8 cellular contexts compared by ENCODE assay signal in the genomic region with DNA sequence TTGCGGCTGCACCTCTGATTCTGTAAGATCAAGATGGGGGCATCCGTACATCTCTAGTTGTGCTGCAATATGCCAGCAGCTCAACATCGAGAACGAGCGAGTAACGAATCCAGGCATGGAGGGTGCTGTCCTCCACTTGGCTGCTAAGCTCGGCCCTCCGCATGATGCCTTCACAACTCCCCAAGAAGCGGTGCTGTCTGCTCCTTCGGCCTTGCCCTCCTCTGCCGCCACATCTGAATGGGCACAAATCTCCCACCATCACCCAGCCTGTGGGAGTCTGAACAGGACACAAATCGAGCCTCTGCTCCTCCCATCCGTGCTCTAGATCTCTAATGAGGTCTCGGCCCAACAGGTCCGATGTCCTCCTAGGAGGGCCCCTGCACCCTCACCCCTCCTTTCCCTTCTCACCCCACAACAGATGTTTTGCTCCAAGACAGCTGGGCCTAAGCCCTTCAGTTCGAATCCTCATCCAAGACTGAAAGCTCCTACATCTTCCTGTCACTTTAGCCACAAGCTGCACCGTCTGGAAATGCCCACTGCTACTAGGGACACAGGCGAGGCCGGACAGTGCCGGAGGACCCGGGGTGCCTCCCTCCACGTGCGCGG.
DNase-seq lines count a peak whose midpoint lies in the region; ATAC-seq, FAIRE-seq and TF ChIP-seq lines count a peak whose summit lies in the region.

No MANE protein-coding gene starts in this region.

- in situ Hi-C loops in transverse colon (cut with MboI; ENCODE audit: low pct_ligation_motif_present in 1 of 4, low pct_unique_long_range_greater_than_20kb in 1 of 4, low sequenced_read_pairs in 3 of 4): no loop called here

- TF ChIP-seq CTCF in AG09309 (IDR thresholded peaks at IDR 0.05; ENCODE audit: control insufficient read depth, insufficient read depth, low read depth, low read length, missing control alignments) (no peak), astrocyte (IDR thresholded peaks at IDR 0.05; ENCODE audit: insufficient read depth, low read depth, low read length) (no peak), right lobe of liver (IDR thresholded peaks at IDR 0.05) (no peak), transverse colon (IDR thresholded peaks at IDR 0.05) (no peak), omental fat pad (IDR thresholded peaks at IDR 0.05) (no peak)

- H3K9ac ChIP-seq in astrocyte (ENCODE audit: low read length): peak overlapping the region; percentile 83

- peaks cover 4% of the 10 kb centered on the region for H3K4me1 Mint-ChIP-seq in astrocyte (ENCODE audit: low read depth, unreplicated experiment)

- no peak for TF ChIP-seq EP300 in transverse colon (IDR thresholded peaks at IDR 0.05; ENCODE audit: low read depth)

- no peaks in the 10 kb centered on the region for H3K9me3 ChIP-seq in astrocyte (ENCODE audit: insufficient read depth, low read depth, low read length)
- H3K9me3 ChIP-seq in right lobe of liver: no peaks in the 10 kb centered on the region
- H3K9me3 ChIP-seq in transverse colon: peaks cover 0 to 4% of the 10 kb centered on the region in 2 donors

- H3K36me3 ChIP-seq in astrocyte (ENCODE audit: insufficient read depth, low read length) (no peaks in the 10 kb centered on the region), right lobe of liver (no peaks in the 10 kb centered on the region), transverse colon (no peaks in the 10 kb centered on the region)

- peaks cover 7% of the 10 kb centered on the region for H3K27me3 Mint-ChIP-seq in astrocyte (ENCODE audit: low read depth, unreplicated experiment)

- H3K9me3 Mint-ChIP-seq in astrocyte (ENCODE audit: unreplicated experiment): peaks cover 2% of the 10 kb centered on the region

- no peak for FAIRE-seq in astrocyte (lab: Jason Lieb, UNC)

- H2AFZ ChIP-seq in astrocyte (ENCODE audit: low read depth, low read length): peak overlapping the region; percentile 99

- peak overlapping the region; percentile 90 for H3K4me3 Mint-ChIP-seq in astrocyte (ENCODE audit: unreplicated experiment)

- H3K36me3 Mint-ChIP-seq in astrocyte (ENCODE audit: low read depth, unreplicated experiment): no peaks in the 10 kb centered on the region

- H3K4me3 ChIP-seq in AG09309 (ENCODE audit: control insufficient read depth, low read depth, low read length) (peak overlapping the region; percentile 99), astrocyte (ENCODE audit: insufficient read depth, low read depth, low read length) (peak overlapping the region; percentile 85), right lobe of liver (peak overlapping the region; percentile 69 to 81 (median 76)), transverse colon (peak overlapping the region; percentile 71 to 79 (median 76))

- peak overlapping the region; percentile 95 for H3K4me2 ChIP-seq in astrocyte (ENCODE audit: low read length)

- H3K4me1 ChIP-seq in astrocyte (ENCODE audit: insufficient read depth, low read length) (peaks cover 8% of the 10 kb centered on the region), right lobe of liver (peaks cover 0 to 4% (median 0%) of the 10 kb centered on the region in 4 donors), transverse colon (peaks cover 9 to 19% (median 15%) of the 10 kb centered on the region in 4 donors)

- intact Hi-C loops in right lobe of liver (cut with DNase I): loop anchor here in 1 of 2 donors (10.0 kb wide), 2 partner anchors 233 to 553 kb away; partner anchors contain the start of gene BMS1
- intact Hi-C loops in transverse colon (cut with DNase I; ENCODE audit: low total_unique reads): no loop called here

- H3K27me3 ChIP-seq in astrocyte (ENCODE audit: insufficient read depth, low read length) (no peaks in the 10 kb centered on the region), right lobe of liver (no peaks in the 10 kb centered on the region), transverse colon (no peaks in the 10 kb centered on the region)

- 72% methylated on average over 10 of the region's 24 CpGs for WGBS in right lobe of liver (ENCODE audit: insufficient coverage, low coverage, low lambda C conversion rate, missing lambda C conversion rate)
- WGBS in transverse colon (ENCODE audit: low coverage in 1 of 2), 2 donors: 55 to 100% methylated on average over 4 to 24 of the region's 24 CpGs

- no peaks in the 10 kb centered on the region for H4K20me1 ChIP-seq in astrocyte (ENCODE audit: insufficient read depth, low read length)

- TF ChIP-seq POLR2A in right lobe of liver (IDR thresholded peaks at IDR 0.05): no peak
- TF ChIP-seq POLR2A in transverse colon (IDR thresholded peaks at IDR 0.05): no peak

- ATAC-seq in right lobe of liver (no peak), HG03159 (IDR thresholded peaks at IDR 0.05; ENCODE audit: unreplicated experiment) (no peak), omental fat pad (ENCODE audit: low FRiP score) (no peak)

- H3K27ac Mint-ChIP-seq in astrocyte (ENCODE audit: unreplicated experiment): peak overlapping the region; percentile 67

- no peak overlapping the region for H3K27ac ChIP-seq in astrocyte (ENCODE audit: low read depth, low read length)
- H3K27ac ChIP-seq in right lobe of liver: no peak overlapping the region
- peak overlapping the region in 3 of 4 donors; percentile 72 to 79 (median 77) for H3K27ac ChIP-seq in transverse colon

- H3K79me2 ChIP-seq in astrocyte (ENCODE audit: insufficient read depth, low read length): peaks cover 8% of the 10 kb centered on the region

- DNase-seq in AG09309 (ENCODE audit: low read depth): no peak
- peak; percentile 7 for DNase-seq in HK-2 (ENCODE audit: unreplicated experiment)
- DNase-seq in astrocyte (ENCODE audit: low read depth): no peak
- no peak for DNase-seq in right lobe of liver
- DNase-seq in transverse colon: no peak
- DNase-seq in omental fat pad (ENCODE audit: low spot score): no peak
- DNase-seq in activated effector memory CD4-positive, alpha-beta T cell treated with anti-CD3 and anti-CD28 coated beads, Interleukin-2, amount 50 U/mL, for 16 hours: no peak

Comparison
In these comparisons a context has a peak if more than half of its experiments do, and no peak if none do; other contexts are left out.
1. H3K27ac ChIP-seq: peak in transverse colon (3 of 4); none in astrocyte (single experiment) and right lobe of liver (0 of 3).
2. Peak in every context shown above with its lines, with median percentiles within 50 percentile points of each other: H3K4me3 ChIP-seq.